ENCODE assay signal across 14 cellular contexts in genomic region chr11:61486004-61486615, GRCh38. TPM values are rescaled to one million over a fixed set of nuclear protein-coding genes. Genes with fewer than 3 reads are reported as not detected.
"Had no signal": no experiment of that assay in that cellular context is flagged by ENCODE, and none has a peak within 500 bp of the region (broad histone marks: within the 10 kb centered on the region; RNA-seq: fewer than 3 reads in every experiment).

No MANE protein-coding gene starts in this region.

- H3K4me3 Mint-ChIP-seq: activated naive CD8-positive, alpha-beta T cell treated with anti-CD3 and anti-CD28 coated beads, Interleukin-2, amount 10 ng/mL, durations not matched to agents 7 days and 5 days; activated T-helper 1 cell treated with anti-CD3 and anti-CD28 coated beads, Interleukin-12 subunit alpha, Interleukin-12 subunit beta, Interleukin-2, Interleukin-4 antibody, amounts not matched to agents 30 ng/mL and 10 ng/mL and 1 ng/mL, durations not matched to agents 14 hours and 24 hours and 36 hours; stimulated activated effector memory CD8-positive, alpha-beta T cell treated with anti-CD3 and anti-CD28 coated beads, Interleukin-12 subunit alpha, Interleukin-12 subunit beta, amount 100 ng/mL, for 72 hours had no signal

- H3K27me3 ChIP-seq: body of pancreas, heart right ventricle had no signal

- H3K9me3 ChIP-seq: body of pancreas, esophagus squamous epithelium, left ventricle myocardium inferior, neutrophil, sigmoid colon had no signal

- H3K36me3 ChIP-seq: esophagus squamous epithelium, heart right ventricle, neutrophil, sigmoid colon had no signal

- H3K9me3 Mint-ChIP-seq: activated naive CD8-positive, alpha-beta T cell treated with anti-CD3 and anti-CD28 coated beads, Interleukin-2, amount 10 ng/mL, durations not matched to agents 7 days and 5 days; activated T-helper 1 cell treated with anti-CD3 and anti-CD28 coated beads, Interleukin-12 subunit alpha, Interleukin-12 subunit beta, Interleukin-2, Interleukin-4 antibody, amounts not matched to agents 30 ng/mL and 10 ng/mL and 1 ng/mL, durations not matched to agents 14 hours and 24 hours and 36 hours; stimulated activated effector memory CD8-positive, alpha-beta T cell treated with anti-CD3 and anti-CD28 coated beads, Interleukin-12 subunit alpha, Interleukin-12 subunit beta, amount 100 ng/mL, for 72 hours had no signal

- H3K27ac Mint-ChIP-seq: activated naive CD8-positive, alpha-beta T cell treated with anti-CD3 and anti-CD28 coated beads, Interleukin-2, amount 10 ng/mL, durations not matched to agents 7 days and 5 days; activated T-helper 1 cell treated with anti-CD3 and anti-CD28 coated beads, Interleukin-12 subunit alpha, Interleukin-12 subunit beta, Interleukin-2, Interleukin-4 antibody, amounts not matched to agents 30 ng/mL and 10 ng/mL and 1 ng/mL, durations not matched to agents 14 hours and 24 hours and 36 hours; stimulated activated effector memory CD8-positive, alpha-beta T cell treated with anti-CD3 and anti-CD28 coated beads, Interleukin-12 subunit alpha, Interleukin-12 subunit beta, amount 100 ng/mL, for 72 hours had no signal

- ATAC-seq: body of pancreas; heart right ventricle; stimulated activated effector memory CD8-positive, alpha-beta T cell treated with anti-CD3 and anti-CD28 coated beads, Interleukin-12 subunit alpha, Interleukin-12 subunit beta, amount 100 ng/mL, for 72 hours had no signal

- H3K4me1 Mint-ChIP-seq: activated naive CD8-positive, alpha-beta T cell treated with anti-CD3 and anti-CD28 coated beads, Interleukin-2, amount 10 ng/mL, durations not matched to agents 7 days and 5 days had no signal

- H3K36me3 Mint-ChIP-seq: activated naive CD8-positive, alpha-beta T cell treated with anti-CD3 and anti-CD28 coated beads, Interleukin-2, amount 10 ng/mL, durations not matched to agents 7 days and 5 days; stimulated activated effector memory CD8-positive, alpha-beta T cell treated with anti-CD3 and anti-CD28 coated beads, Interleukin-12 subunit alpha, Interleukin-12 subunit beta, amount 100 ng/mL, for 72 hours had no signal

- H3K27me3 Mint-ChIP-seq: activated naive CD8-positive, alpha-beta T cell treated with anti-CD3 and anti-CD28 coated beads, Interleukin-2, amount 10 ng/mL, durations not matched to agents 7 days and 5 days had no signal

- DNase-seq: activated CD4-positive, alpha-beta T cell treated with anti-CD3 and anti-CD28 coated beads, Interleukin-2, amount 50 U/mL, for 48 hours; activated gamma-delta T cell treated with Interleukin-2 at 50 U/mL for 16 hours; activated naive CD8-positive, alpha-beta T cell treated with anti-CD3 and anti-CD28 coated beads, Interleukin-2, amount 10 ng/mL, durations not matched to agents 7 days and 5 days; body of pancreas; dermis blood vessel endothelial cell; effector memory CD4-positive, alpha-beta T cell; esophagus squamous epithelium; heart right ventricle; left ventricle myocardium inferior; sigmoid colon; stimulated activated CD4-positive, alpha-beta T cell treated with anti-CD3 and anti-CD28 coated beads, Interleukin-4, amount 100 ng/mL, for 24 hours had no signal

- H3K4me3 ChIP-seq: body of pancreas, esophagus squamous epithelium, heart right ventricle, left ventricle myocardium inferior, sigmoid colon had no signal

RNA-seq across cellular contexts. Expression of gene LRRC10B, which starts 22.4 kb away (rescaled TPM):
- total RNA-seq: activated naive CD8-positive, alpha-beta T cell treated with anti-CD3 and anti-CD28 coated beads, Interleukin-2, amount 10 ng/mL, durations not matched to agents 7 days and 5 days; activated T-helper 1 cell treated with anti-CD3 and anti-CD28 coated beads, Interleukin-12 subunit alpha, Interleukin-12 subunit beta, Interleukin-2, Interleukin-4 antibody, amounts not matched to agents 30 ng/mL and 10 ng/mL and 1 ng/mL, durations not matched to agents 14 hours and 24 hours and 36 hours; dermis blood vessel endothelial cell had no signal
